In the genomic region with DNA sequence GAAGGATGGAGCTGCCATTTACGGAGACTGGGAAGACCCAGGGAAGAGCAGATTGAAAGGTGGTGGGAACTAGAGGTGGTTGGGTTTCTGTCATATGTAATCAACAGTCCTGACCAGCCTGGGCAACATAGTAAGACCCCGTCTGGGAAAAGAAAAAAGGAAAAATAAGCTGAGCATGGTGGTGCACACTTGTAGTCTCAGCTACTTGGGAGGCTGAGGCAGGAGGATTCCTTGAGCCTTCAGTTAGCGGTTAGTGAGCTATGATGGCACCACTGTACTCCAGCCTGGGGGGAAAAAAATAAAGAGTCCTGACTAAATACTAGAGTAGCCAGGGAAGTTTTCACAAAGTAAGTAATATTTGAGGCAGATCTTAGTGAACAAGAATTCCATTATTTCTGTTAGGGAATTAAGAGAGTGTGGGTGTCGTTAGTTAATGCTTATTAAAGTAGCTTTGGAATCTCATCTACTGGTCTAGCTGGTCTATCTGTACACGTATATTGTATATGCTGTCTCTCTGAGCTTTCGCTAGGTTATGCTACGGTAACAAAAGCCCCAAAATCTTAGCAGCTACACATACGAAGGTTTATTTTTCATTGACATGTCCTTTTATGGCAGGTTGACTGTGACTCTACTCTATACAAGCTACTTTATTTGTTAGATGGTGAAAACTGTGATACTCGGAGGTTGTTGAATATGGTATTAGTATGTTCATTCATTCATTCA, we compare ENCODE assay signal across 1 cellular context.
A peak's percentile ranks its signal among the peaks of the same experiment; 100 is the strongest.
TF ChIP-seq lines count a peak whose summit lies in the region.

No MANE protein-coding gene starts in this region.

TF ChIP-seq in HepG2, 621 proteins besides CTCF, POLR2A, EP300 and RAD21 (continued from another document and continues in another):
- TF ChIP-seq, protein P1, sequence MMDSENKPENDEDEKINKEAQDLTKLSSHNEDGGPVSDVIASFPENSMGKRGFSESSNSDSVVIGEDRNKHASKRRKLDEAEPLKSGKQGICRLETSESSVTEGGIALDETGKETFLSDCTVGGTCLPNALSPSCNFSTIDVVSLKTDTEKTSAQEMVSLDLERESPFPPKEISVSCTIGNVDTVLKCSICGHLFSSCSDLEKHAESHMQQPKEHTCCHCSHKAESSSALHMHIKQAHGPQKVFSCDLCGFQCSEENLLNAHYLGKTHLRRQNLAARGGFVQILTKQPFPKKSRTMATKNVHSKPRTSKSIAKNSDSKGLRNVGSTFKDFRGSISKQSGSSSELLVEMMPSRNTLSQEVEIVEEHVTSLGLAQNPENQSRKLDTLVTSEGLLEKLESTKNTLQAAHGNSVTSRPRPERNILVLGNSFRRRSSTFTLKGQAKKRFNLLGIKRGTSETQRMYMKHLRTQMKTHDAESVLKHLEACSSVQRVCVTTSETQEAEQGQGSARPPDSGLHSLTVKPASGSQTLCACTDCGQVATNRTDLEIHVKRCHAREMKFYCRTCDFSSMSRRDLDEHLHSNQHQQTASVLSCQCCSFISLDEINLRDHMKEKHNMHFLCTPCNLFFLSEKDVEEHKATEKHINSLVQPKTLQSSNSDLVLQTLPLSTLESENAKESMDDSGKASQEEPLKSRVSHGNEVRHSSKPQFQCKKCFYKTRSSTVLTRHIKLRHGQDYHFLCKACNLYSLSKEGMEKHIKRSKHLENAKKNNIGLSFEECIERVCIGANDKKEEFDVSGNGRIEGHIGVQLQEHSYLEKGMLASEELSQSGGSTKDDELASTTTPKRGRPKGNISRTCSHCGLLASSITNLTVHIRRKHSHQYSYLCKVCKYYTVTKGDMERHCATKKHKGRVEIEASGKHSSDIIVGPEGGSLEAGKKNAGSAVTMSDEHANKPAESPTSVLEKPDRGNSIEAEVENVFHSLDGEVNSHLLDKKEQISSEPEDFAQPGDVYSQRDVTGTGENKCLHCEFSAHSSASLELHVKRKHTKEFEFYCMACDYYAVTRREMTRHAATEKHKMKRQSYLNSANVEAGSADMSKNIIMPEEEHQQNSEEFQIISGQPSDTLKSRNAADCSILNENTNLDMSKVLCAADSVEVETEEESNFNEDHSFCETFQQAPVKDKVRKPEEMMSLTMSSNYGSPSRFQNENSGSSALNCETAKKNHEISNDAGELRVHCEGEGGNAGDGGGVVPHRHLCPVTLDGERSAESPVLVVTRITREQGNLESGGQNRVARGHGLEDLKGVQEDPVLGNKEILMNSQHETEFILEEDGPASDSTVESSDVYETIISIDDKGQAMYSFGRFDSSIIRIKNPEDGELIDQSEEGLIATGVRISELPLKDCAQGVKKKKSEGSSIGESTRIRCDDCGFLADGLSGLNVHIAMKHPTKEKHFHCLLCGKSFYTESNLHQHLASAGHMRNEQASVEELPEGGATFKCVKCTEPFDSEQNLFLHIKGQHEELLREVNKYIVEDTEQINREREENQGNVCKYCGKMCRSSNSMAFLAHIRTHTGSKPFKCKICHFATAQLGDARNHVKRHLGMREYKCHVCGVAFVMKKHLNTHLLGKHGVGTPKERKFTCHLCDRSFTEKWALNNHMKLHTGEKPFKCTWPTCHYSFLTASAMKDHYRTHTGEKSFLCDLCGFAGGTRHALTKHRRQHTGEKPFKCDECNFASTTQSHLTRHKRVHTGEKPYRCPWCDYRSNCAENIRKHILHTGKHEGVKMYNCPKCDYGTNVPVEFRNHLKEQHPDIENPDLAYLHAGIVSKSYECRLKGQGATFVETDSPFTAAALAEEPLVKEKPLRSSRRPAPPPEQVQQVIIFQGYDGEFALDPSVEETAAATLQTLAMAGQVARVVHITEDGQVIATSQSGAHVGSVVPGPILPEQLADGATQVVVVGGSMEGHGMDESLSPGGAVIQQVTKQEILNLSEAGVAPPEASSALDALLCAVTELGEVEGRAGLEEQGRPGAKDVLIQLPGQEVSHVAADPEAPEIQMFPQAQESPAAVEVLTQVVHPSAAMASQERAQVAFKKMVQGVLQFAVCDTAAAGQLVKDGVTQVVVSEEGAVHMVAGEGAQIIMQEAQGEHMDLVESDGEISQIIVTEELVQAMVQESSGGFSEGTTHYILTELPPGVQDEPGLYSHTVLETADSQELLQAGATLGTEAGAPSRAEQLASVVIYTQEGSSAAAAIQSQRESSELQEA (CRISPR knock-in tag; IDR thresholded peaks at IDR 0.05; ENCODE audit: not compliant biosample characterization) = peak; percentile 19
- TF ChIP-seq, protein P2, sequence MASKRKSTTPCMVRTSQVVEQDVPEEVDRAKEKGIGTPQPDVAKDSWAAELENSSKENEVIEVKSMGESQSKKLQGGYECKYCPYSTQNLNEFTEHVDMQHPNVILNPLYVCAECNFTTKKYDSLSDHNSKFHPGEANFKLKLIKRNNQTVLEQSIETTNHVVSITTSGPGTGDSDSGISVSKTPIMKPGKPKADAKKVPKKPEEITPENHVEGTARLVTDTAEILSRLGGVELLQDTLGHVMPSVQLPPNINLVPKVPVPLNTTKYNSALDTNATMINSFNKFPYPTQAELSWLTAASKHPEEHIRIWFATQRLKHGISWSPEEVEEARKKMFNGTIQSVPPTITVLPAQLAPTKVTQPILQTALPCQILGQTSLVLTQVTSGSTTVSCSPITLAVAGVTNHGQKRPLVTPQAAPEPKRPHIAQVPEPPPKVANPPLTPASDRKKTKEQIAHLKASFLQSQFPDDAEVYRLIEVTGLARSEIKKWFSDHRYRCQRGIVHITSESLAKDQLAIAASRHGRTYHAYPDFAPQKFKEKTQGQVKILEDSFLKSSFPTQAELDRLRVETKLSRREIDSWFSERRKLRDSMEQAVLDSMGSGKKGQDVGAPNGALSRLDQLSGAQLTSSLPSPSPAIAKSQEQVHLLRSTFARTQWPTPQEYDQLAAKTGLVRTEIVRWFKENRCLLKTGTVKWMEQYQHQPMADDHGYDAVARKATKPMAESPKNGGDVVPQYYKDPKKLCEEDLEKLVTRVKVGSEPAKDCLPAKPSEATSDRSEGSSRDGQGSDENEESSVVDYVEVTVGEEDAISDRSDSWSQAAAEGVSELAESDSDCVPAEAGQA (IDR thresholded peaks at IDR 0.05; ENCODE audit: low read depth) = no peak
- TF ChIP-seq, protein P2 (CRISPR knock-in tag; IDR thresholded peaks at IDR 0.05; ENCODE audit: borderline replicate concordance) = no peak
- TF ChIP-seq ZNF275 (CRISPR knock-in tag; IDR thresholded peaks at IDR 0.05; ENCODE audit: borderline replicate concordance) (no peak), ZNF569 (CRISPR knock-in tag; IDR thresholded peaks at IDR 0.05; ENCODE audit: borderline replicate concordance) (no peak), ZNF878 (CRISPR knock-in tag; IDR thresholded peaks at IDR 0.05) (no peak), BHLHE40 (IDR thresholded peaks at IDR 0.05; ENCODE audit: low read length) (no peak), HOXD1 (CRISPR knock-in tag; IDR thresholded peaks at IDR 0.05) (no peak), JUND (CRISPR knock-in tag; IDR thresholded peaks at IDR 0.05) (no peak), EED (CRISPR knock-in tag; IDR thresholded peaks at IDR 0.05) (no peak; the same call in 1 of the 2 replicates), DR1 (CRISPR knock-in tag; IDR thresholded peaks at IDR 0.05) (no peak), ZNF710 (CRISPR knock-in tag; IDR thresholded peaks at IDR 0.05; ENCODE audit: borderline replicate concordance) (peak; percentile 30; the same call in 1 of the 2 replicates), POGZ (CRISPR knock-in tag; IDR thresholded peaks at IDR 0.05) (0 out of 2 replicates have a peak, but pooled peaks have one; percentile 8), MXI1 (IDR thresholded peaks at IDR 0.05; ENCODE audit: borderline replicate concordance, low read depth, low read length) (no peak), NFKBIZ (CRISPR knock-in tag; IDR thresholded peaks at IDR 0.05) (no peak), ARNT2 (CRISPR knock-in tag; IDR thresholded peaks at IDR 0.05; ENCODE audit: low read depth) (0 out of 2 replicates have a peak, but pooled peaks have one; percentile 58), NCOA2 (CRISPR knock-in tag; IDR thresholded peaks at IDR 0.05) (no peak), ZNF562 (CRISPR knock-in tag; IDR thresholded peaks at IDR 0.05; ENCODE audit: borderline replicate concordance) (no peak), DBP (CRISPR knock-in tag; IDR thresholded peaks at IDR 0.05; ENCODE audit: not compliant biosample characterization) (no peak), NCOA1 (CRISPR knock-in tag; IDR thresholded peaks at IDR 0.05) (no peak), ZNF513 (CRISPR knock-in tag; conservative IDR thresholded peaks at IDR 0.05) (no peak)
- TF ChIP-seq, protein P3, sequence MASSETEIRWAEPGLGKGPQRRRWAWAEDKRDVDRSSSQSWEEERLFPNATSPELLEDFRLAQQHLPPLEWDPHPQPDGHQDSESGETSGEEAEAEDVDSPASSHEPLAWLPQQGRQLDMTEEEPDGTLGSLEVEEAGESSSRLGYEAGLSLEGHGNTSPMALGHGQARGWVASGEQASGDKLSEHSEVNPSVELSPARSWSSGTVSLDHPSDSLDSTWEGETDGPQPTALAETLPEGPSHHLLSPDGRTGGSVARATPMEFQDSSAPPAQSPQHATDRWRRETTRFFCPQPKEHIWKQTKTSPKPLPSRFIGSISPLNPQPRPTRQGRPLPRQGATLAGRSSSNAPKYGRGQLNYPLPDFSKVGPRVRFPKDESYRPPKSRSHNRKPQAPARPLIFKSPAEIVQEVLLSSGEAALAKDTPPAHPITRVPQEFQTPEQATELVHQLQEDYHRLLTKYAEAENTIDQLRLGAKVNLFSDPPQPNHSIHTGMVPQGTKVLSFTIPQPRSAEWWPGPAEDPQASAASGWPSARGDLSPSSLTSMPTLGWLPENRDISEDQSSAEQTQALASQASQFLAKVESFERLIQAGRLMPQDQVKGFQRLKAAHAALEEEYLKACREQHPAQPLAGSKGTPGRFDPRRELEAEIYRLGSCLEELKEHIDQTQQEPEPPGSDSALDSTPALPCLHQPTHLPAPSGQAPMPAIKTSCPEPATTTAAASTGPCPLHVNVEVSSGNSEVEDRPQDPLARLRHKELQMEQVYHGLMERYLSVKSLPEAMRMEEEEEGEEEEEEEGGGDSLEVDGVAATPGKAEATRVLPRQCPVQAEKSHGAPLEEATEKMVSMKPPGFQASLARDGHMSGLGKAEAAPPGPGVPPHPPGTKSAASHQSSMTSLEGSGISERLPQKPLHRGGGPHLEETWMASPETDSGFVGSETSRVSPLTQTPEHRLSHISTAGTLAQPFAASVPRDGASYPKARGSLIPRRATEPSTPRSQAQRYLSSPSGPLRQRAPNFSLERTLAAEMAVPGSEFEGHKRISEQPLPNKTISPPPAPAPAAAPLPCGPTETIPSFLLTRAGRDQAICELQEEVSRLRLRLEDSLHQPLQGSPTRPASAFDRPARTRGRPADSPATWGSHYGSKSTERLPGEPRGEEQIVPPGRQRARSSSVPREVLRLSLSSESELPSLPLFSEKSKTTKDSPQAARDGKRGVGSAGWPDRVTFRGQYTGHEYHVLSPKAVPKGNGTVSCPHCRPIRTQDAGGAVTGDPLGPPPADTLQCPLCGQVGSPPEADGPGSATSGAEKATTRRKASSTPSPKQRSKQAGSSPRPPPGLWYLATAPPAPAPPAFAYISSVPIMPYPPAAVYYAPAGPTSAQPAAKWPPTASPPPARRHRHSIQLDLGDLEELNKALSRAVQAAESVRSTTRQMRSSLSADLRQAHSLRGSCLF (CRISPR knock-in tag; IDR thresholded peaks at IDR 0.05; ENCODE audit: borderline replicate concordance) = no peak
